7 cellular contexts compared by ENCODE assay signal in genomic region chr3:3020209-3020608, GRCh38.
"Had no signal": no experiment of that assay in that cellular context is flagged by ENCODE, and none has a peak within 500 bp of the region (broad histone marks: within the 10 kb centered on the region; RNA-seq: fewer than 3 reads in every experiment).

No MANE protein-coding gene starts in this region.

- H3K9ac ChIP-seq: GM23248 had no signal

- H3K4me3 Mint-ChIP-seq: HFFc6 had no signal

- ATAC-seq: HCT116, K562 had no signal

- DNase-seq: GM23248, H7, HFFc6, IMR-90 had no signal

- H3K27ac ChIP-seq: GM23248 had no signal

- H3K4me1 ChIP-seq: HAP-1 had no signal

- H3K9me3 ChIP-seq: HAP-1 had no signal

- H3K27ac Mint-ChIP-seq: HFFc6 had no signal

- H3K36me3 ChIP-seq: HAP-1 had no signal

- H2AFZ ChIP-seq: GM23248 had no signal

- H3K4me3 ChIP-seq: GM23248, HAP-1, K562 had no signal
